Comparison of ENCODE assay signal across 29 cellular contexts in the genomic region with DNA sequence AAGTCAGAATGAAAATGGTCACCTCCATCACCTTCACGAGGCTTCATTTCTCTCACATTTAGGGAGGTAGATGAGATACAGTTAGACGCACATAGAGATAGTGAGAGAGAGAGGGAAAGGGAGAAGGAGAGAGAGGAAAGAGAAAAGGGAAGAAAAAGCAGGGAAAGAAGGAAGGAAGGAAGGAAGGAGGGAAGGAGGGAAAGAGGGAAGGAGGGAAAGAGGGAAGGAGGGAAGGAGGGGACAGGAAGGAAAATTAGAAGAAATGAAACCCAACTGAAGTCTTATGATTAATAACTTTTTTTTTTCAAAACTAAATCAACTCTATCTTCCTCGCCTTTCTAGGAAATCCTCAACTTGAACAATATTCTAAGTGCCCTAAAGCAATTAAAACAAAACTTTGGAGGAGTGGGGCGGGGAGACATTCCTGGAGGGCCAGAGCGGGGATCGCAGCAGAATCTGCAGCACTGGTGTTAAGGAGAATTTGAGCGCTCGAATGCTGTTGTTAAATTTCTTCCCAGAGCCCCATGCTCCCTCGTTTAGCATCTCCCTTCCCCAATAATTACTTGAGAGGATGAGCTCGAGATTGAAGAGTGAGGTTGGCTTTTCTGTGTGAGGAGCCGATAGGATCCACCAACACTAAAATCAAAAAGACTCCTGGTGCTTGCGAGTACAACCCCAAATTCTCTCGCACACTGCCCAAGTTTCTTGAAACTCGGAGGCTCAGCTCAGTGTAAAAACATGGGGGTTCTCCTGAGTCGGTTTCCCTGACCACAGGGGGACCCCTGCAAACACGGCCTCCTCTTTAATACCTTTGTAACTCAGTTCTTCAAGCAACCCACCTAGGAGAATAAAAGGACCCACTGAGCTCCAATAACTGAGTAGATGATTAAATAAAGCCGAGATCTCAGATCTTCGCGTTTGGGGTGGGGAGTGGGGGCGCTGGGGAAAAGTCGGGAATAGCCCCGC. TPM values are rescaled to one million over a fixed set of nuclear protein-coding genes. Genes with fewer than 3 reads are reported as not detected.
DNase-seq lines count a peak whose midpoint lies in the region; ATAC-seq, FAIRE-seq and TF ChIP-seq lines count a peak whose summit lies in the region.
"Had no signal": no experiment of that assay in that cellular context is flagged by ENCODE, and none has a peak within 500 bp of the region (broad histone marks: within the 10 kb centered on the region; RNA-seq: fewer than 3 reads in every experiment).

No MANE protein-coding gene starts in this region.

- POLR2A ChIA-PET in A549 (lab: Yijun Ruan, JAX) = no interaction called here

- DNase-seq in A549 (ENCODE audit: low read depth in 1 of 2, low spot score in 1 of 2) (no peak), HFFc6 (no peak), caudate nucleus (lab: John Stamatoyannopoulos, UW) (no peak), left kidney (ENCODE audit: low read depth, low spot score) (peak; percentile 23)
- DNase-seq in activated T-helper 2 cell treated with anti-CD3 and anti-CD28 coated beads, Interferon-gamma antibody, Interleukin-2, Interleukin-4, amounts not matched to agents 10 μg/mL and 5 μg/mL and 100 μg/mL, durations not matched to agents 14 hours and 24 hours and 36 hours (ENCODE audit: low spot score) = no peak
- DNase-seq in activated CD4-positive, alpha-beta T cell treated with anti-CD3 and anti-CD28 coated beads, Interleukin-2, amount 50 U/mL, for 1 hour = no peak
- DNase-seq: effector memory CD4-positive, alpha-beta T cell; midbrain; naive B cell; NCI-H774; occipital lobe; SHP77 treated with DMSO at 0.1 percent for 48 hours; stimulated activated naive CD8-positive, alpha-beta T cell treated with anti-CD3 and anti-CD28 coated beads, Interleukin-15, Interleukin-2, amounts not matched to agents 100 U/mL and 50 U/mL, for 24 hours had no signal

- no peak for TF ChIP-seq RAD21 in A549 (conservative IDR thresholded peaks at IDR 0.05 in 1 of 2, IDR thresholded peaks at IDR 0.05 in 1 of 2)

- no peaks in the 10 kb centered on the region for H3K36me3 Mint-ChIP-seq in HFFc6 (ENCODE audit: low read depth)
- H3K36me3 Mint-ChIP-seq in activated T-helper 2 cell treated with anti-CD3 and anti-CD28 coated beads, Interferon-gamma antibody, Interleukin-2, Interleukin-4, amounts not matched to agents 10 μg/mL and 5 μg/mL and 100 μg/mL, durations not matched to agents 14 hours and 24 hours and 36 hours (ENCODE audit: low read depth) = no peaks in the 10 kb centered on the region
- H3K36me3 Mint-ChIP-seq: activated naive CD4-positive, alpha-beta T cell treated with anti-CD3 and anti-CD28 coated beads, Interleukin-2, amount 50 U/mL, for 24 hours; CD4-positive, CD25-positive, alpha-beta regulatory T cell had no signal

- ATAC-seq in A549 (no peak), HG03196 (IDR thresholded peaks at IDR 0.05; ENCODE audit: unreplicated experiment) (no peak), GM18517 (IDR thresholded peaks at IDR 0.05; ENCODE audit: unreplicated experiment) (no peak)
- ATAC-seq: activated CD8-positive, alpha-beta T cell treated with anti-CD3 and anti-CD28 coated beads for 36 hours; activated T-helper 17 cell treated with anti-CD3 and anti-CD28 coated beads, Interleukin-2, amount 50 U/mL, for 72 hours; stimulated activated naive CD8-positive, alpha-beta T cell treated with anti-CD3 and anti-CD28 coated beads, Interleukin-15, Interleukin-2, amounts not matched to agents 100 U/mL and 50 U/mL, for 24 hours had no signal

- peak overlapping the region; percentile 62 for H3K4me2 ChIP-seq in A549

- no peak overlapping the region for H3K27ac Mint-ChIP-seq in HFFc6
- H3K27ac Mint-ChIP-seq in activated T-helper 2 cell treated with anti-CD3 and anti-CD28 coated beads, Interferon-gamma antibody, Interleukin-2, Interleukin-4, amounts not matched to agents 10 μg/mL and 5 μg/mL and 100 μg/mL, durations not matched to agents 14 hours and 24 hours and 36 hours = no peak overlapping the region
- H3K27ac Mint-ChIP-seq: activated CD8-positive, alpha-beta T cell treated with anti-CD3 and anti-CD28 coated beads for 36 hours; activated naive CD4-positive, alpha-beta T cell treated with anti-CD3 and anti-CD28 coated beads, Interleukin-2, amount 50 U/mL, for 24 hours; activated T-helper 17 cell treated with anti-CD3 and anti-CD28 coated beads, Interleukin-2, amount 50 U/mL, for 72 hours had no signal

- H3K4me3 ChIP-seq in A549 = no peak overlapping the region
- H3K4me3 ChIP-seq: coronary artery, GM12878, testis had no signal

- CTCF ChIA-PET in A549 (lab: Yijun Ruan, JAX) = interaction anchor here (0.6 to 3.2 kb wide), 18 partner anchors 9 to 1514 kb away, joined by 3 to 17 read pairs (median 5); partner anchors contain the start of gene FOXG1

- intact Hi-C loops in activated T-helper 2 cell treated with anti-CD3 and anti-CD28 coated beads, Interferon-gamma antibody, Interleukin-2, Interleukin-4, amounts not matched to agents 10 μg/mL and 5 μg/mL and 100 μg/mL, durations not matched to agents 14 hours and 24 hours and 36 hours (cut with micrococcal nuclease) = loop anchor here (2.0 to 10.0 kb wide), 3 partner anchors 19 to 1689 kb away; no protein-coding TSS in a partner anchor

- 46% methylated on average over 22 of the region's 22 CpGs for WGBS in A549 (ENCODE audit: missing lambda C conversion rate)

- peaks cover 47% of the 10 kb centered on the region for H3K27me3 Mint-ChIP-seq in HFFc6 (ENCODE audit: insufficient read depth)
- peaks cover 53% of the 10 kb centered on the region for H3K27me3 Mint-ChIP-seq in activated T-helper 2 cell treated with anti-CD3 and anti-CD28 coated beads, Interferon-gamma antibody, Interleukin-2, Interleukin-4, amounts not matched to agents 10 μg/mL and 5 μg/mL and 100 μg/mL, durations not matched to agents 14 hours and 24 hours and 36 hours (ENCODE audit: low read depth)

- no peak for TF ChIP-seq POLR2A in A549 (IDR thresholded peaks at IDR 0.05; ENCODE audit: low read length)

- H3K4me1 ChIP-seq in A549 = no peaks in the 10 kb centered on the region
- H3K4me1 ChIP-seq: testis had no signal

- H3K4me1 Mint-ChIP-seq in HFFc6 (ENCODE audit: low read depth) = peaks cover 57% of the 10 kb centered on the region
- H3K4me1 Mint-ChIP-seq in activated T-helper 2 cell treated with anti-CD3 and anti-CD28 coated beads, Interferon-gamma antibody, Interleukin-2, Interleukin-4, amounts not matched to agents 10 μg/mL and 5 μg/mL and 100 μg/mL, durations not matched to agents 14 hours and 24 hours and 36 hours (ENCODE audit: low read depth) = no peaks in the 10 kb centered on the region
- H3K4me1 Mint-ChIP-seq: activated naive CD4-positive, alpha-beta T cell treated with anti-CD3 and anti-CD28 coated beads, Interleukin-2, amount 50 U/mL, for 24 hours; activated T-helper 17 cell treated with anti-CD3 and anti-CD28 coated beads, Interleukin-2, amount 50 U/mL, for 72 hours; CD4-positive, CD25-positive, alpha-beta regulatory T cell had no signal

- no peak for TF ChIP-seq EP300 in A549 (IDR thresholded peaks at IDR 0.05)

- no peaks in the 10 kb centered on the region for H3K9me3 ChIP-seq in A549
- H3K9me3 ChIP-seq: HAP-1, testis had no signal

- TF ChIP-seq CTCF in A549 (IDR thresholded peaks at IDR 0.05) (no peak), HFFc6 (IDR thresholded peaks at IDR 0.05) (no peak)

- FAIRE-seq in A549 (lab: Jason Lieb, UNC) = no peak
- FAIRE-seq: RCC 7860 had no signal

- H3K4me3 Mint-ChIP-seq in HFFc6 = peak overlapping the region; percentile 68; the same call in 1 of the 2 replicates
- H3K4me3 Mint-ChIP-seq in activated T-helper 2 cell treated with anti-CD3 and anti-CD28 coated beads, Interferon-gamma antibody, Interleukin-2, Interleukin-4, amounts not matched to agents 10 μg/mL and 5 μg/mL and 100 μg/mL, durations not matched to agents 14 hours and 24 hours and 36 hours (ENCODE audit: low read depth) = no peak overlapping the region
- H3K4me3 Mint-ChIP-seq: activated CD8-positive, alpha-beta T cell treated with anti-CD3 and anti-CD28 coated beads for 36 hours; activated naive CD4-positive, alpha-beta T cell treated with anti-CD3 and anti-CD28 coated beads, Interleukin-2, amount 50 U/mL, for 24 hours; activated T-helper 17 cell treated with anti-CD3 and anti-CD28 coated beads, Interleukin-2, amount 50 U/mL, for 72 hours; CD4-positive, CD25-positive, alpha-beta regulatory T cell; naive B cell had no signal

- H3K27ac ChIP-seq in A549 = no peak overlapping the region
- peak overlapping the region; percentile 59 for H3K27ac ChIP-seq in caudate nucleus (ENCODE audit: low read depth, low read length)
- H3K27ac ChIP-seq: coronary artery, testis had no signal

- H3K9me3 Mint-ChIP-seq in HFFc6 = no peaks in the 10 kb centered on the region
- no peaks in the 10 kb centered on the region for H3K9me3 Mint-ChIP-seq in activated T-helper 2 cell treated with anti-CD3 and anti-CD28 coated beads, Interferon-gamma antibody, Interleukin-2, Interleukin-4, amounts not matched to agents 10 μg/mL and 5 μg/mL and 100 μg/mL, durations not matched to agents 14 hours and 24 hours and 36 hours
- H3K9me3 Mint-ChIP-seq: activated T-helper 17 cell treated with anti-CD3 and anti-CD28 coated beads, Interleukin-2, amount 50 U/mL, for 72 hours had no signal

TF ChIP-seq in A549, 52 proteins besides CTCF, POLR2A, EP300 and RAD21 (continues in another document):
- TF ChIP-seq PHF8 (IDR thresholded peaks at IDR 0.05; ENCODE audit: borderline replicate concordance, low read depth) = no peak
- TF ChIP-seq, protein P1, sequence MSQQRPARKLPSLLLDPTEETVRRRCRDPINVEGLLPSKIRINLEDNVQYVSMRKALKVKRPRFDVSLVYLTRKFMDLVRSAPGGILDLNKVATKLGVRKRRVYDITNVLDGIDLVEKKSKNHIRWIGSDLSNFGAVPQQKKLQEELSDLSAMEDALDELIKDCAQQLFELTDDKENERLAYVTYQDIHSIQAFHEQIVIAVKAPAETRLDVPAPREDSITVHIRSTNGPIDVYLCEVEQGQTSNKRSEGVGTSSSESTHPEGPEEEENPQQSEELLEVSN (IDR thresholded peaks at IDR 0.05; ENCODE audit: borderline replicate concordance, low read depth) = no peak
- TF ChIP-seq CHD4 (IDR thresholded peaks at IDR 0.05; ENCODE audit: borderline replicate concordance) = no peak
- no peak for TF ChIP-seq ZNF302 (CRISPR knock-in tag; IDR thresholded peaks at IDR 0.05)
- TF ChIP-seq RNF2 (IDR thresholded peaks at IDR 0.05; ENCODE audit: borderline replicate concordance, low read depth) = no peak
- TF ChIP-seq CBX8 (IDR thresholded peaks at IDR 0.05) = no peak
- no peak for TF ChIP-seq CBX2 (IDR thresholded peaks at IDR 0.05; ENCODE audit: borderline replicate concordance, low read depth)

RNA-seq across cellular contexts. Expression of gene FOXG1, which starts 10.4 kb away (rescaled TPM):
- polyA plus RNA-seq in A549 (2011; rRNA removed) (0.01 and 0.04 TPM in 2 replicates), A549 (2017; fragmentation: RNase III; extraction: RNeasy Plus Mini Kit Qiagen cat#74134 plus additional on column Dnase treatment) (0.07 to 1.1 TPM (median 0.10 TPM) in 3 replicates)
- polyA plus RNA-seq in A549 (2012; cell fraction: cytosol; rRNA removed) = 0.04 and 0.05 TPM in 2 replicates
- 0.10 and 0.14 TPM in 2 replicates for polyA plus RNA-seq in A549 (2012; cell fraction: nucleus; rRNA removed)
- 0.05 TPM in 1 of 2 replicates, not detected in the other for polyA minus RNA-seq in A549 (2011; rRNA and poly(A)+ RNA removed)
- under 1 TPM in 1 of 6 experiments, not detected in 5; 0.06 TPM for total RNA-seq in HFFc6 (2021; fragmentation: NEBNext Ultra II Directional; extraction: Animal tissue kit (Norgen Biotek cat#: 25700))
- not detected in 2 replicates for total RNA-seq in activated T-helper 2 cell treated with anti-CD3 and anti-CD28 coated beads, Interferon-gamma antibody, Interleukin-2, Interleukin-4, amounts not matched to agents 10 μg/mL and 5 μg/mL and 100 μg/mL, durations not matched to agents 14 hours and 24 hours and 36 hours
- total RNA-seq: activated CD8-positive, alpha-beta T cell treated with anti-CD3 and anti-CD28 coated beads for 36 hours; activated T-helper 17 cell treated with anti-CD3 and anti-CD28 coated beads, Interleukin-2, amount 50 U/mL, for 72 hours; CD4-positive, CD25-positive, alpha-beta regulatory T cell; IMR-90; lower leg skin; skeletal muscle tissue; T-helper 2 cell treated with Interferon-gamma antibody and Interleukin-4, amounts not matched to agents 100 ng/mL and 5 ng/mL, for 36 hours; ureter had no signal
- polyA plus RNA-seq: CD4-positive, CD25-positive, alpha-beta regulatory T cell; IMR-90 had no signal
